Comparison of ENCODE assay signal across 2 cellular contexts in genomic region chr10:86403183-86403797, GRCh38.
TF ChIP-seq lines count a peak whose summit lies in the region.

No MANE protein-coding gene starts in this region.

TF ChIP-seq in Ishikawa, 13 proteins besides CTCF, POLR2A, EP300 and RAD21:
- no peak for TF ChIP-seq ZBTB7A (IDR thresholded peaks at IDR 0.05; ENCODE audit: low read depth)
- peak; percentile 35; the same call in 1 of the 2 replicates for TF ChIP-seq USF1 (IDR thresholded peaks at IDR 0.05)
- TF ChIP-seq TCF12 (IDR thresholded peaks at IDR 0.05; ENCODE audit: low read depth) = no peak
- no peak for TF ChIP-seq REST (IDR thresholded peaks at IDR 0.05; ENCODE audit: low read depth)
- no peak for TF ChIP-seq FOXM1 (IDR thresholded peaks at IDR 0.05; ENCODE audit: borderline replicate concordance, low read depth)
- no peak for TF ChIP-seq CREB1 (IDR thresholded peaks at IDR 0.05; ENCODE audit: low read depth)
- TF ChIP-seq EGR1 (IDR thresholded peaks at IDR 0.05) = no peak
- no peak for TF ChIP-seq MAX (IDR thresholded peaks at IDR 0.05)
- TF ChIP-seq NFIC (IDR thresholded peaks at IDR 0.05) = 0 out of 2 replicates have a peak, but pooled peaks have one; percentile 9
- no peak for TF ChIP-seq TAF1 (IDR thresholded peaks at IDR 0.05; ENCODE audit: low read depth)
- no peak for TF ChIP-seq YY1 (IDR thresholded peaks at IDR 0.05; ENCODE audit: low read depth)
- no peak for TF ChIP-seq CEBPB (IDR thresholded peaks at IDR 0.05)
- TF ChIP-seq TEAD4 (IDR thresholded peaks at IDR 0.05) = peak; percentile 33; the same call in 1 of the 2 replicates

TF ChIP-seq in GM12878, 131 proteins besides CTCF, POLR2A, EP300 and RAD21:
- TF ChIP-seq PKNOX1 (IDR thresholded peaks at IDR 0.05) (0 out of 2 replicates have a peak, but pooled peaks have one; percentile 39), NRF1 (conservative IDR thresholded peaks at IDR 0.05; ENCODE audit: low read depth, low read length) (no peak)
